ENCODE assay signal across 11 cellular contexts in the genomic region with DNA sequence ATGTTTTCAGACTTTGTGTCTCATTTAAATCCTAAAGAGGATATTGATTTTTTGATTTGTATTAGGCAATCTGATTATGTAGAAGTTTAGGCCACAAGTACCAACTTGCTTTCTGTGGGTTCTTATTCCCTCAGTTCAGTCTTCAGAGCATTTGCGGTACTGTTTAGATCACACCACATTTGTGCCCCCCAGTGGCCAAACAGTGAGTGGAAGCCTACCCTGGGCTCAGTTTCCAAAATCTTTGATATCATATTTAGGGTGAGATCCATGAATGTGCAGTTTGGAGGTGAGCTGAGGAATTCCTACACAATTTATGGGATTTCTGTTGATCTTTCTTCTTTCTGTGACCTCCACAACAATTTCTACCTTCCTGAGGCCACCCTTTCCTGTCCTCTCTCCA.
DNase-seq lines count a peak whose midpoint lies in the region; ATAC-seq and TF ChIP-seq lines count a peak whose summit lies in the region.
"Had no signal": no experiment of that assay in that cellular context is flagged by ENCODE, and none has a peak within 500 bp of the region (broad histone marks: within the 10 kb centered on the region; RNA-seq: fewer than 3 reads in every experiment).

No MANE protein-coding gene starts in this region.

- no peak overlapping the region for H3K9ac ChIP-seq in smooth muscle cell (ENCODE audit: low read depth)

- no peak overlapping the region for H3K27ac Mint-ChIP-seq in activated CD8-positive, alpha-beta T cell treated with anti-CD3 and anti-CD28 coated beads for 36 hours
- H3K27ac Mint-ChIP-seq in activated CD8-positive, alpha-beta T cell treated with anti-CD3 and anti-CD28 coated beads, Interleukin-2, amount 10 ng/mL, durations not matched to agents 7 days and 5 days, result no peak overlapping the region
- H3K27ac Mint-ChIP-seq in naive thymus-derived CD8-positive, alpha-beta T cell, result no peak overlapping the region
- H3K27ac Mint-ChIP-seq: CD4-positive, alpha-beta T cell; T-helper 1 cell treated with Interleukin-12 subunit alpha and Interleukin-12 subunit beta and Interleukin-4 antibody, amounts not matched to agents 30 μg/mL and 1 μg/mL, for 36 hours had no signal

- no peaks in the 10 kb centered on the region for H3K36me3 ChIP-seq in smooth muscle cell (ENCODE audit: low read depth)

- no peak overlapping the region for H2AFZ ChIP-seq in smooth muscle cell (ENCODE audit: low read depth)

- no peak overlapping the region for H3K4me3 ChIP-seq in smooth muscle cell

- no peak overlapping the region for H3K4me3 Mint-ChIP-seq in activated CD8-positive, alpha-beta T cell treated with anti-CD3 and anti-CD28 coated beads for 36 hours
- no peak overlapping the region for H3K4me3 Mint-ChIP-seq in activated CD8-positive, alpha-beta T cell treated with anti-CD3 and anti-CD28 coated beads, Interleukin-2, amount 10 ng/mL, durations not matched to agents 7 days and 5 days
- H3K4me3 Mint-ChIP-seq in naive thymus-derived CD8-positive, alpha-beta T cell, result no peak overlapping the region
- H3K4me3 Mint-ChIP-seq: CD4-positive, alpha-beta T cell; central memory CD8-positive, alpha-beta T cell; T-helper 1 cell treated with Interleukin-12 subunit alpha and Interleukin-12 subunit beta and Interleukin-4 antibody, amounts not matched to agents 30 μg/mL and 1 μg/mL, for 36 hours had no signal

- POLR2A ChIA-PET in activated CD8-positive, alpha-beta T cell treated with anti-CD3 and anti-CD28 coated beads for 36 hours (lab: Charles Lee), result no interaction called here
- POLR2A ChIA-PET in activated CD8-positive, alpha-beta T cell treated with anti-CD3 and anti-CD28 coated beads, Interleukin-2, amount 10 ng/mL, durations not matched to agents 7 days and 5 days (lab: Charles Lee), result no interaction called here
- POLR2A ChIA-PET in naive thymus-derived CD8-positive, alpha-beta T cell (lab: Charles Lee), result no interaction called here

- H3K36me3 Mint-ChIP-seq in activated CD8-positive, alpha-beta T cell treated with anti-CD3 and anti-CD28 coated beads for 36 hours (ENCODE audit: low read depth), result no peaks in the 10 kb centered on the region
- H3K36me3 Mint-ChIP-seq in activated CD8-positive, alpha-beta T cell treated with anti-CD3 and anti-CD28 coated beads, Interleukin-2, amount 10 ng/mL, durations not matched to agents 7 days and 5 days (ENCODE audit: low read depth), result no peaks in the 10 kb centered on the region
- no peaks in the 10 kb centered on the region for H3K36me3 Mint-ChIP-seq in naive thymus-derived CD8-positive, alpha-beta T cell

- no peaks in the 10 kb centered on the region for H3K9me3 ChIP-seq in smooth muscle cell (replicated peaks; ENCODE audit: low read depth)

- no peak overlapping the region for H3K4me2 ChIP-seq in smooth muscle cell

- no peaks in the 10 kb centered on the region for H3K79me2 ChIP-seq in smooth muscle cell (ENCODE audit: low read depth)

- no peaks in the 10 kb centered on the region for H3K27me3 Mint-ChIP-seq in activated CD8-positive, alpha-beta T cell treated with anti-CD3 and anti-CD28 coated beads for 36 hours
- H3K27me3 Mint-ChIP-seq in activated CD8-positive, alpha-beta T cell treated with anti-CD3 and anti-CD28 coated beads, Interleukin-2, amount 10 ng/mL, durations not matched to agents 7 days and 5 days (ENCODE audit: low read depth), result no peaks in the 10 kb centered on the region
- no peaks in the 10 kb centered on the region for H3K27me3 Mint-ChIP-seq in naive thymus-derived CD8-positive, alpha-beta T cell
- H3K27me3 Mint-ChIP-seq: CD4-positive, alpha-beta T cell; central memory CD8-positive, alpha-beta T cell had no signal

- TF ChIP-seq CTCF in activated CD8-positive, alpha-beta T cell treated with anti-CD3 and anti-CD28 coated beads for 36 hours (IDR thresholded peaks at IDR 0.05), result no peak
- peak; percentile 71 for TF ChIP-seq CTCF in VCaP (conservative IDR thresholded peaks at IDR 0.05)
- peak; percentile 34 for TF ChIP-seq CTCF in smooth muscle cell (IDR thresholded peaks at IDR 0.05; ENCODE audit: borderline replicate concordance, insufficient read depth, poor library complexity, severe bottlenecking)

- CTCF ChIA-PET in activated CD8-positive, alpha-beta T cell treated with anti-CD3 and anti-CD28 coated beads for 36 hours (lab: Charles Lee), result interaction anchor here (0.8 kb wide), 1 partner anchor 245 kb away, joined by 3 read pairs; no protein-coding TSS in a partner anchor
- CTCF ChIA-PET in activated CD8-positive, alpha-beta T cell treated with anti-CD3 and anti-CD28 coated beads, Interleukin-2, amount 10 ng/mL, durations not matched to agents 7 days and 5 days (lab: Charles Lee), result no interaction called here

- no peak overlapping the region for H3K27ac ChIP-seq in VCaP
- H3K27ac ChIP-seq in smooth muscle cell (ENCODE audit: low read depth), result no peak overlapping the region

- ATAC-seq in activated CD8-positive, alpha-beta T cell treated with anti-CD3 and anti-CD28 coated beads for 36 hours, result no peak
- no peak for ATAC-seq in activated CD8-positive, alpha-beta T cell treated with anti-CD3 and anti-CD28 coated beads, Interleukin-2, amount 10 ng/mL, durations not matched to agents 7 days and 5 days
- ATAC-seq in HG02981 (IDR thresholded peaks at IDR 0.05; ENCODE audit: unreplicated experiment) (peak; percentile 50), GM21360 (IDR thresholded peaks at IDR 0.05; ENCODE audit: unreplicated experiment) (no peak)
- no peak for ATAC-seq in naive thymus-derived CD8-positive, alpha-beta T cell

- no peaks in the 10 kb centered on the region for H3K4me1 ChIP-seq in smooth muscle cell (ENCODE audit: low read depth)

- H4K20me1 ChIP-seq in smooth muscle cell (ENCODE audit: low read depth), result no peaks in the 10 kb centered on the region

- no peaks in the 10 kb centered on the region for H3K9me3 Mint-ChIP-seq in activated CD8-positive, alpha-beta T cell treated with anti-CD3 and anti-CD28 coated beads for 36 hours
- no peaks in the 10 kb centered on the region for H3K9me3 Mint-ChIP-seq in activated CD8-positive, alpha-beta T cell treated with anti-CD3 and anti-CD28 coated beads, Interleukin-2, amount 10 ng/mL, durations not matched to agents 7 days and 5 days (ENCODE audit: insufficient read depth)
- H3K9me3 Mint-ChIP-seq in naive thymus-derived CD8-positive, alpha-beta T cell, result no peaks in the 10 kb centered on the region
- H3K9me3 Mint-ChIP-seq: CD4-positive, alpha-beta T cell; central memory CD8-positive, alpha-beta T cell; T-helper 1 cell treated with Interleukin-12 subunit alpha and Interleukin-12 subunit beta and Interleukin-4 antibody, amounts not matched to agents 30 μg/mL and 1 μg/mL, for 36 hours had no signal

- no peaks in the 10 kb centered on the region for H3F3A ChIP-seq in smooth muscle cell (ENCODE audit: low read depth)

- no peaks in the 10 kb centered on the region for H3K4me1 Mint-ChIP-seq in activated CD8-positive, alpha-beta T cell treated with anti-CD3 and anti-CD28 coated beads for 36 hours (ENCODE audit: low read depth)
- H3K4me1 Mint-ChIP-seq in activated CD8-positive, alpha-beta T cell treated with anti-CD3 and anti-CD28 coated beads, Interleukin-2, amount 10 ng/mL, durations not matched to agents 7 days and 5 days (ENCODE audit: low read depth), result no peaks in the 10 kb centered on the region
- H3K4me1 Mint-ChIP-seq in naive thymus-derived CD8-positive, alpha-beta T cell, result no peaks in the 10 kb centered on the region
- H3K4me1 Mint-ChIP-seq: central memory CD8-positive, alpha-beta T cell had no signal

- 52% methylated on average over 1 of the region's 1 CpG for WGBS in smooth muscle cell (ENCODE audit: low lambda C conversion rate)

- intact Hi-C loops in activated CD8-positive, alpha-beta T cell treated with anti-CD3 and anti-CD28 coated beads for 36 hours (cut with micrococcal nuclease), result no loop called here

- peak; percentile 19 for DNase-seq in activated CD8-positive, alpha-beta T cell treated with anti-CD3 and anti-CD28 coated beads for 36 hours
- DNase-seq in activated CD8-positive, alpha-beta T cell treated with anti-CD3 and anti-CD28 coated beads, Interleukin-2, amount 10 ng/mL, durations not matched to agents 7 days and 5 days, result no peak
- DNase-seq in smooth muscle cell (lab: John Stamatoyannopoulos, UW; ENCODE audit: unreplicated experiment), result no peak
- DNase-seq in LoVo (ENCODE audit: low spot score), result no peak
- no peak for DNase-seq in naive thymus-derived CD8-positive, alpha-beta T cell
- DNase-seq: CD4-positive, alpha-beta T cell had no signal

- H3K27me3 ChIP-seq in smooth muscle cell (ENCODE audit: low read depth), result no peaks in the 10 kb centered on the region
